Comparison of ENCODE assay signal across 9 cellular contexts in genomic region chr6:160102956-160103824, GRCh38. TPM values are rescaled to one million over a fixed set of nuclear protein-coding genes. Genes with fewer than 3 reads are reported as not detected.
DNase-seq lines count a peak whose midpoint lies in the region; ATAC-seq and TF ChIP-seq lines count a peak whose summit lies in the region.
"Had no signal": no experiment of that assay in that cellular context is flagged by ENCODE, and none has a peak within 500 bp of the region (broad histone marks: within the 10 kb centered on the region; RNA-seq: fewer than 3 reads in every experiment).

No MANE protein-coding gene starts in this region.

- H3K79me1 ChIP-seq in IMR-90 (ENCODE audit: low read depth in 1 of 2, low read length in 2 of 2) = peaks cover 0 to 3% of the 10 kb centered on the region in 2 experiments; a peak in 1 of 4 replicates

- H3K36me3 ChIP-seq in IMR-90 (ENCODE audit: control insufficient read depth, insufficient read depth, low read length) (peaks cover 58% of the 10 kb centered on the region), kidney epithelial cell (ENCODE audit: control insufficient read depth, insufficient read depth, low read length) (peaks cover 1% of the 10 kb centered on the region)

- no peak for TF ChIP-seq POLR2A in IMR-90 (IDR thresholded peaks at IDR 0.05; ENCODE audit: low read depth, low read length)

- in situ Hi-C loops in IMR-90 (cut with MboI; ENCODE audit: low sequenced_read_pairs) = no loop called here

- no peak overlapping the region for H2AFZ ChIP-seq in IMR-90 (replicated peaks; ENCODE audit: low read length, poor library complexity)

- dilution Hi-C loops in IMR-90 (cut with HindIII; ENCODE audit: low sequenced_read_pairs, unreplicated experiment) = no loop called here

- H3K36me3 Mint-ChIP-seq in activated CD4-positive, alpha-beta T cell treated with anti-CD3 and anti-CD28 coated beads, Interleukin-2, amount 10 ng/mL, durations not matched to agents 7 days and 5 days (ENCODE audit: low read depth) = peaks cover 37% of the 10 kb centered on the region

- no peak overlapping the region for H4K91ac ChIP-seq in IMR-90 (ENCODE audit: insufficient read depth, low read depth, low read length)

- no peaks in the 10 kb centered on the region; the same call in 1 of the 2 replicates for H3K4me1 ChIP-seq in IMR-90 (ENCODE audit: control insufficient read depth, insufficient read depth, low read length)

- TF ChIP-seq CTCF in IMR-90 (conservative IDR thresholded peaks at IDR 0.05; ENCODE audit: low read depth, low read length) (peak; percentile 30; the same call in 1 of the 2 replicates), kidney epithelial cell (IDR thresholded peaks at IDR 0.05; ENCODE audit: insufficient read depth, low read length, poor library complexity, severe bottlenecking) (peak; percentile 42)

- TF ChIP-seq RAD21 in IMR-90 (IDR thresholded peaks at IDR 0.05; ENCODE audit: low read length) = peak; percentile 21; the same call in 1 of the 2 replicates

- H4K5ac ChIP-seq in IMR-90 (ENCODE audit: low read depth, low read length) = no peak overlapping the region

- H2AK5ac ChIP-seq in IMR-90 (ENCODE audit: low read depth, low read length) = no peak overlapping the region

- H3K27me3 ChIP-seq in IMR-90 (ENCODE audit: control insufficient read depth, insufficient read depth, low read length) (no peaks in the 10 kb centered on the region), kidney epithelial cell (ENCODE audit: control insufficient read depth, insufficient read depth, low read length) (no peaks in the 10 kb centered on the region)

- peak; percentile 22 for DNase-seq in SIG-M5 treated with dmso at 0.1 percent for 504 hours (lab: John Stamatoyannopoulos, UW; ENCODE audit: unreplicated experiment)
- no peak for DNase-seq in SIG-M5 (lab: John Stamatoyannopoulos, UW)
- DNase-seq in IMR-90 = peak; percentile 11
- DNase-seq in activated CD4-positive, alpha-beta T cell treated with anti-CD3 and anti-CD28 coated beads, Interleukin-2, amount 10 ng/mL, durations not matched to agents 7 days and 5 days = peak; percentile 47
- no peak for DNase-seq in kidney epithelial cell (ENCODE audit: low read depth)
- DNase-seq in T-helper 9 cell = no peak
- no peak for DNase-seq in DMS79 (lab: John Stamatoyannopoulos, UW)

- H2AK9ac ChIP-seq in IMR-90 (replicated peaks; ENCODE audit: low read depth, low read length, poor library complexity) = no peak overlapping the region

- H3K27ac ChIP-seq in IMR-90 (ENCODE audit: insufficient read depth, low read length) = no peak overlapping the region

- H3K27me3 Mint-ChIP-seq in activated CD4-positive, alpha-beta T cell treated with anti-CD3 and anti-CD28 coated beads, Interleukin-2, amount 10 ng/mL, durations not matched to agents 7 days and 5 days = no peaks in the 10 kb centered on the region
- H3K27me3 Mint-ChIP-seq: activated naive CD4-positive, alpha-beta T cell treated with anti-CD3 and anti-CD28 coated beads, Interleukin-2, amount 50 U/mL, for 24 hours had no signal

- H2BK120ac ChIP-seq in IMR-90 (ENCODE audit: low read depth, low read length) = no peak overlapping the region

- no peaks in the 10 kb centered on the region for H3K9me3 ChIP-seq in IMR-90 (ENCODE audit: control insufficient read depth, insufficient read depth, low read length)

- no peak overlapping the region for H2BK15ac ChIP-seq in IMR-90 (ENCODE audit: low read depth, low read length)

- no peak overlapping the region for H2BK20ac ChIP-seq in IMR-90 (ENCODE audit: low read depth, low read length)

- POLR2A ChIA-PET in IMR-90 (lab: Charles Lee; ENCODE audit: unreplicated experiment) = no interaction called here
- POLR2A ChIA-PET in activated CD4-positive, alpha-beta T cell treated with anti-CD3 and anti-CD28 coated beads, Interleukin-2, amount 10 ng/mL, durations not matched to agents 7 days and 5 days (lab: Charles Lee) = no interaction called here

- CTCF ChIA-PET in IMR-90 (lab: Yijun Ruan, JAX) = no interaction called here
- CTCF ChIA-PET in activated CD4-positive, alpha-beta T cell treated with anti-CD3 and anti-CD28 coated beads, Interleukin-2, amount 10 ng/mL, durations not matched to agents 7 days and 5 days (lab: Charles Lee) = no interaction called here

- H3K27ac Mint-ChIP-seq in activated CD4-positive, alpha-beta T cell treated with anti-CD3 and anti-CD28 coated beads, Interleukin-2, amount 10 ng/mL, durations not matched to agents 7 days and 5 days = no peak overlapping the region
- H3K27ac Mint-ChIP-seq: activated naive CD4-positive, alpha-beta T cell treated with anti-CD3 and anti-CD28 coated beads, Interleukin-2, amount 50 U/mL, for 24 hours had no signal

- WGBS in IMR-90 (ENCODE audit: extremely low coverage in 2 of 2, insufficient read length in 1 of 2), 2 experiments = no CpG with 5 or more reads among the region's 14 CpGs

- peaks cover 20% of the 10 kb centered on the region for H3K4me1 Mint-ChIP-seq in activated CD4-positive, alpha-beta T cell treated with anti-CD3 and anti-CD28 coated beads, Interleukin-2, amount 10 ng/mL, durations not matched to agents 7 days and 5 days

- ATAC-seq in IMR-90 (ENCODE audit: low read depth) = peak; percentile 59
- no peak for ATAC-seq in HG02885 (IDR thresholded peaks at IDR 0.05; ENCODE audit: poor library complexity, unreplicated experiment)

- H3K56ac ChIP-seq in IMR-90 (ENCODE audit: extremely low read depth, insufficient read depth, low read length) = no peak overlapping the region

- no peak overlapping the region for H3K4me3 Mint-ChIP-seq in activated CD4-positive, alpha-beta T cell treated with anti-CD3 and anti-CD28 coated beads, Interleukin-2, amount 10 ng/mL, durations not matched to agents 7 days and 5 days
- H3K4me3 Mint-ChIP-seq: activated naive CD4-positive, alpha-beta T cell treated with anti-CD3 and anti-CD28 coated beads, Interleukin-2, amount 50 U/mL, for 24 hours had no signal

- H3K9ac ChIP-seq in IMR-90 (ENCODE audit: low read depth, low read length) = no peak overlapping the region

- no peak overlapping the region for H3K4ac ChIP-seq in IMR-90 (ENCODE audit: low read depth, low read length)

- H2BK5ac ChIP-seq in IMR-90 (ENCODE audit: low read depth, low read length, poor library complexity, severe bottlenecking) = no peak overlapping the region

- H4K20me1 ChIP-seq in IMR-90 (ENCODE audit: insufficient read depth, low read length) = no peaks in the 10 kb centered on the region

- H3K18ac ChIP-seq in IMR-90 (ENCODE audit: low read depth, low read length) = no peak overlapping the region

- no TSS peak for BruUV-seq in IMR-90 (replicated peaks; lab: Mats Ljungman, UMichigan)

- H3K9me1 ChIP-seq in IMR-90 (ENCODE audit: insufficient read depth, low read length) = no peaks in the 10 kb centered on the region; the same call in 1 of the 2 replicates

- intact Hi-C loops in IMR-90 (cut with micrococcal nuclease) = no loop called here

- no peaks in the 10 kb centered on the region for H3K9me3 Mint-ChIP-seq in activated CD4-positive, alpha-beta T cell treated with anti-CD3 and anti-CD28 coated beads, Interleukin-2, amount 10 ng/mL, durations not matched to agents 7 days and 5 days
- H3K9me3 Mint-ChIP-seq: activated naive CD4-positive, alpha-beta T cell treated with anti-CD3 and anti-CD28 coated beads, Interleukin-2, amount 50 U/mL, for 24 hours had no signal

- H3K23ac ChIP-seq in IMR-90 (ENCODE audit: low read depth, low read length) = no peak overlapping the region

- H3K4me2 ChIP-seq in IMR-90 (ENCODE audit: low read depth, low read length) = no peak overlapping the region

- no peak overlapping the region for H3K14ac ChIP-seq in IMR-90 (replicated peaks; ENCODE audit: low read depth, low read length)

- no peak overlapping the region for H4K8ac ChIP-seq in IMR-90 (ENCODE audit: low read depth in 2 of 2, low read length in 2 of 2)

- H3K4me3 ChIP-seq in IMR-90 (ENCODE audit: insufficient read depth, low read depth, low read length) (no peak overlapping the region), kidney epithelial cell (ENCODE audit: low read depth, low read length) (no peak overlapping the region)

TF ChIP-seq in IMR-90, 13 proteins besides CTCF, POLR2A, EP300 and RAD21:
- TF ChIP-seq SMC3 (IDR thresholded peaks at IDR 0.05; ENCODE audit: low read depth, low read length) (0 out of 2 replicates have a peak, but pooled peaks have one; percentile 25), ELK1 (IDR thresholded peaks at IDR 0.05; ENCODE audit: borderline replicate concordance, low read depth, low read length) (no peak)
TF ChIP-seq in IMR-90: peak in this region for 1.

RNA-seq across cellular contexts. Expression of gene SLC22A1, which starts 18.4 kb away (rescaled TPM):
- total RNA-seq in IMR-90 (2012; rRNA removed) = 0.28 TPM in 1 of 2 replicates, not detected in the other
- 0.09 and 0.10 TPM in 2 replicates for polyA plus RNA-seq in IMR-90 (2012; rRNA removed)
- 0.08 TPM in 1 of 2 replicates, not detected in the other for polyA plus RNA-seq in IMR-90 (2012; cell fraction: cytosol; rRNA removed)
- 0.60 and 1.0 TPM in 2 replicates for polyA plus RNA-seq in IMR-90 (2012; cell fraction: nucleus; rRNA removed; ENCODE audit: low replicate concordance)
- under 1 TPM; 0.25 to 0.67 TPM for total RNA-seq in activated CD4-positive, alpha-beta T cell treated with anti-CD3 and anti-CD28 coated beads, Interleukin-2, amount 10 ng/mL, durations not matched to agents 7 days and 5 days
- 0.14 and 1.3 TPM in 2 replicates for total RNA-seq in kidney epithelial cell

Comparison
In these comparisons a context has a peak if more than half of its experiments do, and no peak if none do; other contexts are left out.
1. DNase-seq: peak in SIG-M5 treated with dmso at 0.1 percent for 504 hours (single experiment), IMR-90 (single experiment) and activated CD4-positive, alpha-beta T cell treated with anti-CD3 and anti-CD28 coated beads, Interleukin-2, amount 10 ng/mL, durations not matched to agents 7 days and 5 days (single experiment); none in SIG-M5 (single experiment), kidney epithelial cell (single experiment), T-helper 9 cell (single experiment) and DMS79 (single experiment).